Comparison of ENCODE assay signal across 1 cellular context in the genomic region with DNA sequence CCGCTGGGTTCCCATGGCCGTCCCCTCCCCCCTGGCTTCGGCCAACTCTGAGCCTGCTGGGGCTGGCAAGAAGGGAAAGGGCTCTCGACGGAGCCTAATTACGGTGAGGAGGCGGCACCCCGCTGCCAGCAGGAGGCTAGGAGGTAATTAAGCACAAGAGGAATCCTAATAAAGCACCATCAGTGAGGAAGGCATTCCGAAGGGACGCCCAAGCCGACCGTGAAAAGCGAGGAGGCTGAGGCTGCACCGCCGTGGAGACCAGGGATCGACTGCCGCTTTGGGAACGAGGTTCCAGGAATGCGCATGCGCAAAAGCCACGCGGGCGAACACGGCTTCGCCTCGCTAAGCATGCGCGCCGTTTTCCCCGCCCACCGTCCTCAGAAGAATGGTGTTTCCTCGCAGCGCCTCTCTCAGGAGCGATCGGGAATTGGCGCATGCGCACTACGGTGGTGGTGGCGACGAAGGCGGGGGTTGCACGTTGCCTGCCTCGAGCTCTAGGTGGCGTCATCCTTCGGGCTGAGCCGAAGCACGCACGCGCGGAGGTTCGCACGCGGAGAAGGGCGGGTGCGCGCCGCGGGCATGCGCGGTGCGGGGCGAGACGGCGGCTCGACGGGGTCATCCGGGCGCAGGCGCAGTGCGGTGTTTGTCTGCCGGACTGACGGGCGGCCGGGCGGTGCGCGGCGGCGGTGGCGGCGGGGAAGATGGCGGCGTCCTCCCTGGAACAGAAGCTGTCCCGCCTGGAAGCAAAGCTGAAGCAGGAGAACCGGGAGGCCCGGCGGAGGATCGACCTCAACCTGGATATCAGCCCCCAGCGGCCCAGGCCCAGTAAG.
A peak's percentile ranks its signal among the peaks of the same experiment; 100 is the strongest.
TF ChIP-seq lines count a peak whose summit lies in the region.

Gene MAP2K7 (plus strand): TSS at position 634 of the 830 bp plus-strand sequence. CDS start 68 bp downstream, at position 702.

TF ChIP-seq in HepG2, 621 proteins besides CTCF, POLR2A, EP300 and RAD21 (continued from another document and continues in another):
- TF ChIP-seq, protein P1, sequence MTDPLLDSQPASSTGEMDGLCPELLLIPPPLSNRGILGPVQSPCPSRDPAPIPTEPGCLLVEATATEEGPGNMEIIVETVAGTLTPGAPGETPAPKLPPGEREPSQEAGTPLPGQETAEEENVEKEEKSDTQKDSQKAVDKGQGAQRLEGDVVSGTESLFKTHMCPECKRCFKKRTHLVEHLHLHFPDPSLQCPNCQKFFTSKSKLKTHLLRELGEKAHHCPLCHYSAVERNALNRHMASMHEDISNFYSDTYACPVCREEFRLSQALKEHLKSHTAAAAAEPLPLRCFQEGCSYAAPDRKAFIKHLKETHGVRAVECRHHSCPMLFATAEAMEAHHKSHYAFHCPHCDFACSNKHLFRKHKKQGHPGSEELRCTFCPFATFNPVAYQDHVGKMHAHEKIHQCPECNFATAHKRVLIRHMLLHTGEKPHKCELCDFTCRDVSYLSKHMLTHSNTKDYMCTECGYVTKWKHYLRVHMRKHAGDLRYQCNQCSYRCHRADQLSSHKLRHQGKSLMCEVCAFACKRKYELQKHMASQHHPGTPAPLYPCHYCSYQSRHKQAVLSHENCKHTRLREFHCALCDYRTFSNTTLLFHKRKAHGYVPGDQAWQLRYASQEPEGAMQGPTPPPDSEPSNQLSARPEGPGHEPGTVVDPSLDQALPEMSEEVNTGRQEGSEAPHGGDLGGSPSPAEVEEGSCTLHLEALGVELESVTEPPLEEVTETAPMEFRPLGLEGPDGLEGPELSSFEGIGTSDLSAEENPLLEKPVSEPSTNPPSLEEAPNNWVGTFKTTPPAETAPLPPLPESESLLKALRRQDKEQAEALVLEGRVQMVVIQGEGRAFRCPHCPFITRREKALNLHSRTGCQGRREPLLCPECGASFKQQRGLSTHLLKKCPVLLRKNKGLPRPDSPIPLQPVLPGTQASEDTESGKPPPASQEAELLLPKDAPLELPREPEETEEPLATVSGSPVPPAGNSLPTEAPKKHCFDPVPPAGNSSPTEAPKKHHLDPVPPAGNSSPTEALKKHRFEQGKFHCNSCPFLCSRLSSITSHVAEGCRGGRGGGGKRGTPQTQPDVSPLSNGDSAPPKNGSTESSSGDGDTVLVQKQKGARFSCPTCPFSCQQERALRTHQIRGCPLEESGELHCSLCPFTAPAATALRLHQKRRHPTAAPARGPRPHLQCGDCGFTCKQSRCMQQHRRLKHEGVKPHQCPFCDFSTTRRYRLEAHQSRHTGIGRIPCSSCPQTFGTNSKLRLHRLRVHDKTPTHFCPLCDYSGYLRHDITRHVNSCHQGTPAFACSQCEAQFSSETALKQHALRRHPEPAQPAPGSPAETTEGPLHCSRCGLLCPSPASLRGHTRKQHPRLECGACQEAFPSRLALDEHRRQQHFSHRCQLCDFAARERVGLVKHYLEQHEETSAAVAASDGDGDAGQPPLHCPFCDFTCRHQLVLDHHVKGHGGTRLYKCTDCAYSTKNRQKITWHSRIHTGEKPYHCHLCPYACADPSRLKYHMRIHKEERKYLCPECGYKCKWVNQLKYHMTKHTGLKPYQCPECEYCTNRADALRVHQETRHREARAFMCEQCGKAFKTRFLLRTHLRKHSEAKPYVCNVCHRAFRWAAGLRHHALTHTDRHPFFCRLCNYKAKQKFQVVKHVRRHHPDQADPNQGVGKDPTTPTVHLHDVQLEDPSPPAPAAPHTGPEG (CRISPR knock-in tag; IDR thresholded peaks at IDR 0.05), result no peak
- peak; percentile 92 for TF ChIP-seq POGK (CRISPR knock-in tag; conservative IDR thresholded peaks at IDR 0.05)
- TF ChIP-seq PAXIP1 (CRISPR knock-in tag; conservative IDR thresholded peaks at IDR 0.05), result peak; percentile 76
- TF ChIP-seq AGO2 (optimal IDR thresholded peaks at IDR 0.05; ENCODE audit: low read depth, low read length), result peak; percentile 94
- TF ChIP-seq ZNF713 (CRISPR knock-in tag; IDR thresholded peaks at IDR 0.05), result no peak
- peak; percentile 87; the same call in 1 of the 2 replicates for TF ChIP-seq ZNF776 (CRISPR knock-in tag; IDR thresholded peaks at IDR 0.05)
- TF ChIP-seq MBNL3 (CRISPR knock-in tag; conservative IDR thresholded peaks at IDR 0.05), result no peak
- peak; percentile 56; the same call in 1 of the 2 replicates for TF ChIP-seq KMT2A (CRISPR knock-in tag; IDR thresholded peaks at IDR 0.05)
- peak; percentile 90 for TF ChIP-seq SAP130 (CRISPR knock-in tag; IDR thresholded peaks at IDR 0.05; ENCODE audit: low read depth)
- no peak for TF ChIP-seq HNRNPH1 (optimal IDR thresholded peaks at IDR 0.05; ENCODE audit: low read depth, low read length)
- no peak; the same call in 1 of the 2 replicates for TF ChIP-seq SIN3A (IDR thresholded peaks at IDR 0.05; ENCODE audit: borderline replicate concordance, low read depth, low read length)
- peak; percentile 43; the same call in 1 of the 2 replicates for TF ChIP-seq FOXK2 (IDR thresholded peaks at IDR 0.05)
- TF ChIP-seq ZZZ3 (CRISPR knock-in tag; IDR thresholded peaks at IDR 0.05; ENCODE audit: borderline replicate concordance), result peak; percentile 17; the same call in 1 of the 2 replicates
- TF ChIP-seq EEA1 (CRISPR knock-in tag; IDR thresholded peaks at IDR 0.05; ENCODE audit: borderline replicate concordance), result peak; percentile 71; the same call in 1 of the 2 replicates
- TF ChIP-seq TCF7 (IDR thresholded peaks at IDR 0.05; ENCODE audit: low read depth), result no peak
- TF ChIP-seq PAWR (CRISPR knock-in tag; IDR thresholded peaks at IDR 0.05; ENCODE audit: borderline replicate concordance), result no peak
- TF ChIP-seq, protein P2, sequence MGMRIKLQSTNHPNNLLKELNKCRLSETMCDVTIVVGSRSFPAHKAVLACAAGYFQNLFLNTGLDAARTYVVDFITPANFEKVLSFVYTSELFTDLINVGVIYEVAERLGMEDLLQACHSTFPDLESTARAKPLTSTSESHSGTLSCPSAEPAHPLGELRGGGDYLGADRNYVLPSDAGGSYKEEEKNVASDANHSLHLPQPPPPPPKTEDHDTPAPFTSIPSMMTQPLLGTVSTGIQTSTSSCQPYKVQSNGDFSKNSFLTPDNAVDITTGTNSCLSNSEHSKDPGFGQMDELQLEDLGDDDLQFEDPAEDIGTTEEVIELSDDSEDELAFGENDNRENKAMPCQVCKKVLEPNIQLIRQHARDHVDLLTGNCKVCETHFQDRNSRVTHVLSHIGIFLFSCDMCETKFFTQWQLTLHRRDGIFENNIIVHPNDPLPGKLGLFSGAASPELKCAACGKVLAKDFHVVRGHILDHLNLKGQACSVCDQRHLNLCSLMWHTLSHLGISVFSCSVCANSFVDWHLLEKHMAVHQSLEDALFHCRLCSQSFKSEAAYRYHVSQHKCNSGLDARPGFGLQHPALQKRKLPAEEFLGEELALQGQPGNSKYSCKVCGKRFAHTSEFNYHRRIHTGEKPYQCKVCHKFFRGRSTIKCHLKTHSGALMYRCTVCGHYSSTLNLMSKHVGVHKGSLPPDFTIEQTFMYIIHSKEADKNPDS (CRISPR knock-in tag; IDR thresholded peaks at IDR 0.05), result no peak
- peak; percentile 91 for TF ChIP-seq ARNTL (CRISPR knock-in tag; IDR thresholded peaks at IDR 0.05)
- no peak for TF ChIP-seq PAF1 (CRISPR knock-in tag; IDR thresholded peaks at IDR 0.05)
- peak; percentile 57; the same call in 1 of the 2 replicates for TF ChIP-seq ZBTB46 (CRISPR knock-in tag; IDR thresholded peaks at IDR 0.05; ENCODE audit: borderline replicate concordance)
- 0 out of 2 replicates have a peak, but pooled peaks have one; percentile 18 for TF ChIP-seq ZFP1 (CRISPR knock-in tag; IDR thresholded peaks at IDR 0.05)
- peak; percentile 71; the same call in 1 of the 2 replicates for TF ChIP-seq ZFP37 (CRISPR knock-in tag; IDR thresholded peaks at IDR 0.05; ENCODE audit: borderline replicate concordance)
- TF ChIP-seq SRSF1 (optimal IDR thresholded peaks at IDR 0.05; ENCODE audit: low read depth, low read length), result peak; percentile 90
- TF ChIP-seq ZNF280B (CRISPR knock-in tag; IDR thresholded peaks at IDR 0.05; ENCODE audit: borderline replicate concordance), result 0 out of 2 replicates have a peak, but pooled peaks have one; percentile 17
- no peak for TF ChIP-seq PLSCR1 (CRISPR knock-in tag; IDR thresholded peaks at IDR 0.05; ENCODE audit: borderline replicate concordance)
- peak; percentile 95 for TF ChIP-seq ZNF274 (CRISPR knock-in tag; IDR thresholded peaks at IDR 0.05)
- TF ChIP-seq ZBTB1 (CRISPR knock-in tag; IDR thresholded peaks at IDR 0.05; ENCODE audit: borderline replicate concordance), result no peak
- TF ChIP-seq ZNF740 (CRISPR knock-in tag; IDR thresholded peaks at IDR 0.05), result no peak
- TF ChIP-seq ETV6 (CRISPR knock-in tag; conservative IDR thresholded peaks at IDR 0.05), result peak; percentile 35; the same call in 1 of the 2 replicates
- TF ChIP-seq STAT5B (CRISPR knock-in tag; IDR thresholded peaks at IDR 0.05), result no peak
- 0 out of 2 replicates have a peak, but pooled peaks have one; percentile 66 for TF ChIP-seq MED13 (CRISPR knock-in tag; IDR thresholded peaks at IDR 0.05)
- TF ChIP-seq MYC (CRISPR knock-in tag; IDR thresholded peaks at IDR 0.05; ENCODE audit: borderline replicate concordance), result peak; percentile 97
- TF ChIP-seq ZBTB42 (CRISPR knock-in tag; IDR thresholded peaks at IDR 0.05), result 0 out of 2 replicates have a peak, but pooled peaks have one; percentile 73
- no peak for TF ChIP-seq LCORL (IDR thresholded peaks at IDR 0.05)
- TF ChIP-seq LCORL (CRISPR knock-in tag; IDR thresholded peaks at IDR 0.05), result peak; percentile 39
- TF ChIP-seq ZNF12 (CRISPR knock-in tag; IDR thresholded peaks at IDR 0.05), result no peak
